8 cellular contexts compared by ENCODE assay signal in genomic region chr14:73786632-73786941, GRCh38.
DNase-seq lines count a peak whose midpoint lies in the region; TF ChIP-seq lines count a peak whose summit lies in the region.

No MANE protein-coding gene starts in this region.

- peaks cover 50% of the 10 kb centered on the region for H3K79me2 ChIP-seq in OCI-LY7 (ENCODE audit: insufficient read depth, low read depth, low read length)
- peaks cover 6% of the 10 kb centered on the region for H3K79me2 ChIP-seq in mesendoderm (ENCODE audit: control insufficient read depth, insufficient read depth, low read length)

- intact Hi-C loops in OCI-LY7 (cut with micrococcal nuclease; ENCODE audit: unreplicated experiment): loop anchor here (1.0 to 2.0 kb wide), 2 partner anchors 16 to 28 kb away; no protein-coding TSS in a partner anchor

- H3K36me3 ChIP-seq in BLaER1 (peaks cover 13% of the 10 kb centered on the region), OCI-LY7 (ENCODE audit: insufficient read depth, low read length) (peaks cover 18% of the 10 kb centered on the region), mesendoderm (ENCODE audit: control insufficient read depth, insufficient read depth, low read length) (no peaks in the 10 kb centered on the region), urinary bladder (ENCODE audit: insufficient read depth) (no peaks in the 10 kb centered on the region)

- peak overlapping the region; percentile 93 for H2BK120ac ChIP-seq in mesendoderm (ENCODE audit: low read depth, low read length)

- CTCF ChIA-PET in OCI-LY7 (lab: Charles Lee; ENCODE audit: unreplicated experiment): interaction anchor here (1.3 to 1.4 kb wide), 2 partner anchors 9 to 15 kb away, joined by 3 read pairs; no protein-coding TSS in a partner anchor

- DNase-seq in GM20000 (ENCODE audit: low spot score): peak; percentile 69
- peak; percentile 65 for DNase-seq in OCI-LY7 (ENCODE audit: low spot score)
- DNase-seq in dermis blood vessel endothelial cell: peak; percentile 42
- peak; percentile 76 for DNase-seq in mesendoderm
- no peak for DNase-seq in A172 (ENCODE audit: low spot score)
- no peak for DNase-seq in NOMO-1 (lab: John Stamatoyannopoulos, UW; ENCODE audit: unreplicated experiment in 2 of 2)

- no peak overlapping the region for H4K5ac ChIP-seq in mesendoderm (ENCODE audit: low read length)

- BruUV-seq in OCI-LY7 (replicated peaks; lab: Mats Ljungman, UMichigan): no TSS peak

- H3K4me2 ChIP-seq in BLaER1 (peak overlapping the region; percentile 92), OCI-LY7 (ENCODE audit: low read length) (peak overlapping the region; percentile 99), mesendoderm (ENCODE audit: low read length) (peak overlapping the region; percentile 94)

- H3K4me3 ChIP-seq in BLaER1 (peak overlapping the region; percentile 92), OCI-LY7 (ENCODE audit: low read depth, low read length, poor library complexity, severe bottlenecking) (peak overlapping the region; percentile 72), mesendoderm (ENCODE audit: low read length) (peak overlapping the region; percentile 36), urinary bladder (ENCODE audit: low read depth, low read length) (peak overlapping the region; percentile 90)

- H3K9ac ChIP-seq in BLaER1: peak overlapping the region; percentile 97
- peak overlapping the region; percentile 75 for H3K9ac ChIP-seq in mesendoderm (ENCODE audit: low read length)

- H4K8ac ChIP-seq in mesendoderm (ENCODE audit: low read depth, low read length): no peak overlapping the region

- no peak overlapping the region for H2BK15ac ChIP-seq in mesendoderm (replicated peaks; ENCODE audit: low read depth)

- H2AK5ac ChIP-seq in mesendoderm (ENCODE audit: low read length): no peak overlapping the region

- peak overlapping the region; percentile 99 for H3K18ac ChIP-seq in mesendoderm (ENCODE audit: low read length)

- H3K9me3 ChIP-seq in BLaER1: no peaks in the 10 kb centered on the region
- H3K9me3 ChIP-seq in OCI-LY7 (ENCODE audit: low read length): no peaks in the 10 kb centered on the region

- H3K79me1 ChIP-seq in mesendoderm (ENCODE audit: low read length): peaks cover 15% of the 10 kb centered on the region

- H2AFZ ChIP-seq in OCI-LY7 (ENCODE audit: low read length): peak overlapping the region; percentile 28; the same call in 1 of the 2 replicates

- peaks cover 41% of the 10 kb centered on the region for H4K20me1 ChIP-seq in BLaER1
- H4K20me1 ChIP-seq in OCI-LY7 (ENCODE audit: insufficient read depth, low read length): no peaks in the 10 kb centered on the region

- H3K4ac ChIP-seq in mesendoderm (ENCODE audit: low read depth, low read length): peak overlapping the region; percentile 28

- peak overlapping the region; percentile 91 for H3K56ac ChIP-seq in mesendoderm (ENCODE audit: low read length)

- peak overlapping the region; percentile 99 for H3K27ac ChIP-seq in BLaER1
- H3K27ac ChIP-seq in OCI-LY7 (ENCODE audit: low read depth, low read length, poor library complexity, severe bottlenecking): peak overlapping the region; percentile 80
- peak overlapping the region; percentile 54 for H3K27ac ChIP-seq in mesendoderm (ENCODE audit: low read depth, low read length)
- peak overlapping the region; percentile 100 for H3K27ac ChIP-seq in urinary bladder (ENCODE audit: low read depth)

- no peak overlapping the region for H3K23ac ChIP-seq in mesendoderm (ENCODE audit: low read length)

- POLR2A ChIA-PET in OCI-LY7 (lab: Charles Lee): interaction anchor here (1.0 to 6.5 kb wide), 5 partner anchors 9 to 26 kb away, joined by 3 to 97 read pairs (median 9); a partner anchor contains a TSS

- peaks cover 68% of the 10 kb centered on the region for H3K4me1 ChIP-seq in BLaER1
- H3K4me1 ChIP-seq in OCI-LY7 (ENCODE audit: insufficient read depth, low read length, poor library complexity, severe bottlenecking): peaks cover 61% of the 10 kb centered on the region
- H3K4me1 ChIP-seq in mesendoderm (ENCODE audit: control insufficient read depth, low read depth, low read length): peaks cover 10% of the 10 kb centered on the region
- H3K4me1 ChIP-seq in urinary bladder (ENCODE audit: insufficient read depth): peaks cover 5% of the 10 kb centered on the region

- WGBS in mesendoderm (ENCODE audit: extremely low coverage, insufficient coverage, low lambda C conversion rate): no CpG with 5 or more reads among the region's 23 CpGs
- under 1% methylated on average over 23 of the region's 23 CpGs for WGBS in urinary bladder

- H3K9me2 ChIP-seq in OCI-LY7 (ENCODE audit: insufficient read depth, low read length): no peaks in the 10 kb centered on the region

- no peak overlapping the region for H2BK5ac ChIP-seq in mesendoderm (ENCODE audit: low read length)

- no peak for TF ChIP-seq CTCF in GM20000 (IDR thresholded peaks at IDR 0.05; ENCODE audit: extremely low read depth, missing control alignments)
- no peak for TF ChIP-seq CTCF in OCI-LY7 (conservative IDR thresholded peaks at IDR 0.05; ENCODE audit: low read length)

- no peaks in the 10 kb centered on the region for H3K27me3 ChIP-seq in BLaER1
- no peaks in the 10 kb centered on the region for H3K27me3 ChIP-seq in mesendoderm (ENCODE audit: insufficient read depth, low read length, poor library complexity)

Comparison
In these comparisons a context has a peak if more than half of its experiments do, and no peak if none do; other contexts are left out.
1. H3K4me3 ChIP-seq: peak in every context shown above with its lines; median percentile 92 in BLaER1; 90 in urinary bladder; 72 in OCI-LY7; 36 in mesendoderm.
2. DNase-seq: peak in GM20000 (single experiment), OCI-LY7 (single experiment), dermis blood vessel endothelial cell (single experiment) and mesendoderm (single experiment); none in A172 (single experiment) and NOMO-1 (0 of 2).
3. Peak in every context shown above with its lines, with median percentiles within 50 percentile points of each other: H3K27ac ChIP-seq and H3K4me2 ChIP-seq.